Comparison of ENCODE assay signal across 17 cellular contexts in genomic region chr2:51120754-51121280, GRCh38.
DNase-seq lines count a peak whose midpoint lies in the region; ATAC-seq, FAIRE-seq and TF ChIP-seq lines count a peak whose summit lies in the region.
"Had no signal": no experiment of that assay in that cellular context is flagged by ENCODE, and none has a peak within 500 bp of the region (broad histone marks: within the 10 kb centered on the region; RNA-seq: fewer than 3 reads in every experiment).

No MANE protein-coding gene starts in this region.

- no peak for ATAC-seq in activated naive CD8-positive, alpha-beta T cell treated with anti-CD3 and anti-CD28 coated beads, Interleukin-2, amount 50 U/mL, for 24 hours
- ATAC-seq: K562 had no signal

- FAIRE-seq in RCC 7860 (lab: Jason Lieb, UNC) = no peak
- FAIRE-seq: D721Med, G401.6, K562 had no signal

- no peak overlapping the region for H3K4me3 Mint-ChIP-seq in activated naive CD8-positive, alpha-beta T cell treated with anti-CD3 and anti-CD28 coated beads, Interleukin-2, amount 50 U/mL, for 24 hours
- H3K4me3 Mint-ChIP-seq: CD4-positive, alpha-beta memory T cell had no signal

- DNase-seq in HS-5 (ENCODE audit: low read depth) = peak; percentile 6
- peak; percentile 8 for DNase-seq in RCC 7860 (ENCODE audit: low spot score)
- peak; percentile 0 for DNase-seq in choroid plexus epithelial cell (ENCODE audit: low read depth)
- peak; percentile 28 for DNase-seq in renal cortical epithelial cell (ENCODE audit: low read depth)
- DNase-seq in NCI-H2081 treated with DMSO at 0.1 percent for 48 hours (lab: John Stamatoyannopoulos, UW) = no peak
- DNase-seq in NCI-H345 treated with DMSO at 0.1 percent for 48 hours (lab: John Stamatoyannopoulos, UW; ENCODE audit: unreplicated experiment) = no peak
- DNase-seq in activated naive CD8-positive, alpha-beta T cell treated with anti-CD3 and anti-CD28 coated beads, Interleukin-2, amount 50 U/mL, for 24 hours = no peak
- DNase-seq in NCI-H526 treated with DMSO at 0.1 percent for 48 hours (lab: John Stamatoyannopoulos, UW) = no peak
- DNase-seq: CD4-positive, alpha-beta memory T cell; DND-41; NCI-H1417 treated with DMSO at 0.1 percent for 48 hours; NCI-H2029 treated with DMSO at 0.1 percent for 48 hours; NCI-H524 treated with DMSO at 0.1 percent for 48 hours had no signal

- no peak overlapping the region for H3K4me3 ChIP-seq in choroid plexus epithelial cell (ENCODE audit: low read depth, low read length)
- H3K4me3 ChIP-seq: HAP-1, K562 had no signal

- H3K27ac Mint-ChIP-seq in activated naive CD8-positive, alpha-beta T cell treated with anti-CD3 and anti-CD28 coated beads, Interleukin-2, amount 50 U/mL, for 24 hours = no peak overlapping the region
- H3K27ac Mint-ChIP-seq: CD4-positive, alpha-beta memory T cell had no signal

- no peak for TF ChIP-seq CTCF in choroid plexus epithelial cell (conservative IDR thresholded peaks at IDR 0.05; ENCODE audit: low read depth, low read length)

- H3K9me3 Mint-ChIP-seq in activated naive CD8-positive, alpha-beta T cell treated with anti-CD3 and anti-CD28 coated beads, Interleukin-2, amount 50 U/mL, for 24 hours = peaks cover 14% of the 10 kb centered on the region

- H3K27me3 Mint-ChIP-seq in activated naive CD8-positive, alpha-beta T cell treated with anti-CD3 and anti-CD28 coated beads, Interleukin-2, amount 50 U/mL, for 24 hours = no peaks in the 10 kb centered on the region
- H3K27me3 Mint-ChIP-seq: CD4-positive, alpha-beta memory T cell had no signal

- H3K36me3 Mint-ChIP-seq in activated naive CD8-positive, alpha-beta T cell treated with anti-CD3 and anti-CD28 coated beads, Interleukin-2, amount 50 U/mL, for 24 hours (ENCODE audit: low read depth) = no peaks in the 10 kb centered on the region
- H3K36me3 Mint-ChIP-seq: CD4-positive, alpha-beta memory T cell had no signal

- no peaks in the 10 kb centered on the region for H3K4me1 Mint-ChIP-seq in activated naive CD8-positive, alpha-beta T cell treated with anti-CD3 and anti-CD28 coated beads, Interleukin-2, amount 50 U/mL, for 24 hours
- H3K4me1 Mint-ChIP-seq: CD4-positive, alpha-beta memory T cell had no signal

Comparison
In these comparisons a context has a peak if more than half of its experiments do, and no peak if none do; other contexts are left out.
1. DNase-seq: peak in HS-5 (single experiment), RCC 7860 (single experiment), choroid plexus epithelial cell (single experiment) and renal cortical epithelial cell (single experiment); none in NCI-H2081 treated with DMSO at 0.1 percent for 48 hours (single experiment), NCI-H345 treated with DMSO at 0.1 percent for 48 hours (single experiment), activated naive CD8-positive, alpha-beta T cell treated with anti-CD3 and anti-CD28 coated beads, Interleukin-2, amount 50 U/mL, for 24 hours (single experiment) and NCI-H526 treated with DMSO at 0.1 percent for 48 hours (single experiment).